Comparison of ENCODE assay signal across 27 cellular contexts in the genomic region with DNA sequence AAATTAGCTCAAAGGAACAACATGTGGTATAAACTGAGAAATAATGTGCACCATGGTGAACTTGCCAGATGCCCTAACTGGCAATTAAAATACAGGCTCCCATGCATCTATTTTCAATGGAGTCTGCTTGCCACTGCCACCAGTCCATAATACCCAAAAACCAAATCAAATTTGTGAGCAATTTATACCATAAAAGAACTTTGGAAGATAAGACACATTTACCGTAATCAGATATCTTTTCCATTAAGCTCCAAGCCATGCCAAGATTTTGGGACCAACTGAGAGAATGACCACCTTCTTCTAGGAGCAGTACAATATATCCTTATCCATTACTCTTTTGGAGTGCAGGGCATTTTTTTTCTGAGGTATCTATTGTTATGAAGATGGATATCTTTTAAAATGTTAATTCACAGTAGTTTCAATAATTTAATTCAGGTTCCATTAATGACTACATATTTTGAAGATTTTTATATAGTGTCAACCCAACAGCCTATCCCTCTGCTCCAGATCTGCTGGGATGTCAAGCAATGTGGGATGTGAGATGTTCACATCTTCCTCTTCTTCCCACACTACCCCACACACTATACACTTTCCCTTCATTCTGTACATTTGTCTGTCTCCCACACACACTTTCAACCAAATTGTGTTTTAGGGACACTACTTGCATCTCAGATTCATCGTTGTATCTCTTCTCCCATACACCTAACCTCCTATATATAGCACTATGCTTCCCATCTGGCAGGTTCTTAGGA.
"Had no signal": no experiment of that assay in that cellular context is flagged by ENCODE, and none has a peak within 500 bp of the region (broad histone marks: within the 10 kb centered on the region; RNA-seq: fewer than 3 reads in every experiment).

No MANE protein-coding gene starts in this region.

- H3K36me3 Mint-ChIP-seq: naive B cell had no signal

- H3K4me1 ChIP-seq: prostate gland, spleen had no signal

- H3K79me2 ChIP-seq: parathyroid adenoma had no signal

- H2AFZ ChIP-seq: parathyroid adenoma had no signal

- ATAC-seq: left colon, left ventricle myocardium superior, sciatic nerve had no signal

- H3K4me3 Mint-ChIP-seq: endodermal cell, naive B cell, nephron progenitor cell had no signal

- H3K36me3 ChIP-seq: prostate gland, spleen, stomach, thoracic aorta, transverse colon had no signal

- H3K4me1 Mint-ChIP-seq: naive B cell, nephron progenitor cell had no signal

- H3K4me3 ChIP-seq: coronary artery, lung, prostate gland, spleen, stomach, thoracic aorta, transverse colon had no signal

- H3K27ac ChIP-seq: coronary artery, parathyroid adenoma, prostate gland, spleen, stomach, thoracic aorta, transverse colon had no signal

- FAIRE-seq: endothelial cell of umbilical vein had no signal

- H3K9me3 ChIP-seq: prostate gland, spleen, stomach, thoracic aorta, transverse colon had no signal

- H3K27ac Mint-ChIP-seq: endodermal cell, naive B cell, nephron progenitor cell had no signal

- H3K27me3 ChIP-seq: spleen, stomach, transverse colon had no signal

- H3K9ac ChIP-seq: parathyroid adenoma had no signal

- H3K9me3 Mint-ChIP-seq: naive B cell, nephron progenitor cell had no signal

- DNase-seq: effector CD4-positive, alpha-beta T cell; endodermal cell; erythroblast; foreskin melanocyte; hippocampal formation; left colon; left ventricle myocardium superior; mesenchymal stem cell; midbrain; naive B cell; nephron progenitor cell; retina; spleen; stimulated activated CD4-positive, alpha-beta T cell treated with anti-CD3 and anti-CD28 coated beads, Interleukin-15, amount 100 ng/mL, for 24 hours; stimulated activated CD4-positive, alpha-beta T cell treated with anti-CD3 and anti-CD28 coated beads, Interleukin-1b, Interleukin-23, amount 100 ng/mL, for 48 hours; stimulated activated CD4-positive, alpha-beta T cell treated with anti-CD3 and anti-CD28 coated beads, Interleukin-4, amount 100 ng/mL, for 4 hours; stimulated activated naive CD4-positive, alpha-beta T cell; stomach; substantia nigra; transverse colon had no signal
